17 cellular contexts compared by ENCODE assay signal in genomic region chr12:41563044-41563443, GRCh38.
A peak's percentile ranks its signal among the peaks of the same experiment; 100 is the strongest.
DNase-seq lines count a peak whose midpoint lies in the region; ATAC-seq and TF ChIP-seq lines count a peak whose summit lies in the region.
"Had no signal": no experiment of that assay in that cellular context is flagged by ENCODE, and none has a peak within 500 bp of the region (broad histone marks: within the 10 kb centered on the region; RNA-seq: fewer than 3 reads in every experiment).

No MANE protein-coding gene starts in this region.

- H2AFZ ChIP-seq in neural cell (ENCODE audit: low read depth, low read length) = no peak overlapping the region

- no peaks in the 10 kb centered on the region for H3F3A ChIP-seq in neural cell (ENCODE audit: insufficient read depth, low read length, poor library complexity, severe bottlenecking)

- no peaks in the 10 kb centered on the region for H3K9me2 ChIP-seq in neural cell (ENCODE audit: insufficient read depth, low read length)

- no peak for ATAC-seq in HG02885 (IDR thresholded peaks at IDR 0.05; ENCODE audit: poor library complexity, unreplicated experiment)
- ATAC-seq: A549, HCT116 had no signal

- no peak for TF ChIP-seq CTCF in neural cell (IDR thresholded peaks at IDR 0.05; ENCODE audit: poor library complexity, severe bottlenecking)

- no peaks in the 10 kb centered on the region for H3K27me3 ChIP-seq in neural cell (ENCODE audit: insufficient read depth, low read depth, low read length)

- peak; percentile 31 for TF ChIP-seq RAD21 in neural cell (conservative IDR thresholded peaks at IDR 0.05)

- no peaks in the 10 kb centered on the region for H3K36me3 ChIP-seq in neural cell (ENCODE audit: insufficient read depth, low read length)

- peak; percentile 97 for TF ChIP-seq EP300 in neural cell (conservative IDR thresholded peaks at IDR 0.05; ENCODE audit: poor library complexity, severe bottlenecking)

- H3K9ac ChIP-seq in neural cell (ENCODE audit: low read length) = peak overlapping the region; percentile 37

- DNase-seq in NCI-H748 (lab: John Stamatoyannopoulos, UW; ENCODE audit: unreplicated experiment) = peak; percentile 31
- DNase-seq in NCI-H748 treated with DMSO at 0.1 percent for 48 hours (lab: John Stamatoyannopoulos, UW) = no peak
- peak; percentile 9 for DNase-seq in NCI-H146 treated with DMSO at 0.1 percent for 48 hours (lab: John Stamatoyannopoulos, UW; ENCODE audit: unreplicated experiment)
- no peak for DNase-seq in activated CD8-positive, alpha-beta memory T cell treated with anti-CD3 and anti-CD28 coated beads, Interleukin-2, amount 50 U/mL, for 48 hours
- DNase-seq: 8988T; ACHN; AML-193; C1 segment of cervical spinal cord; Calu3; CD4-positive, alpha-beta memory T cell; COR-L47; DND-41; H9 had no signal

- peak overlapping the region; percentile 36 for H3K4me3 ChIP-seq in neural cell (ENCODE audit: low read length)
- H3K4me3 ChIP-seq: A549 had no signal

- peak overlapping the region; percentile 25 for H3K4me2 ChIP-seq in neural cell (ENCODE audit: low read length)
- H3K4me2 ChIP-seq: A549 had no signal

- no peaks in the 10 kb centered on the region for H3K79me2 ChIP-seq in neural cell (replicated peaks; ENCODE audit: insufficient read depth, low read length)

- H3K9me3 ChIP-seq in neural cell (ENCODE audit: low read length) = no peaks in the 10 kb centered on the region
- H3K9me3 ChIP-seq: A549 had no signal

- no peaks in the 10 kb centered on the region for H4K20me1 ChIP-seq in neural cell (ENCODE audit: insufficient read depth)

- H3K27ac ChIP-seq in neural cell (ENCODE audit: low read length) = peak overlapping the region; percentile 87
- H3K27ac ChIP-seq: A549 had no signal

TF ChIP-seq in neural cell, 6 proteins besides CTCF, POLR2A, EP300 and RAD21:
- TF ChIP-seq TAF1 (IDR thresholded peaks at IDR 0.05; ENCODE audit: low read depth) = no peak
- no peak for TF ChIP-seq EZH2 (IDR thresholded peaks at IDR 0.05; ENCODE audit: borderline replicate concordance, insufficient read depth, low read length, poor library complexity, severe bottlenecking)
- peak; percentile 41 for TF ChIP-seq SMC3 (conservative IDR thresholded peaks at IDR 0.05; ENCODE audit: poor library complexity)
- TF ChIP-seq POLR2AphosphoS5 (IDR thresholded peaks at IDR 0.05) = peak; percentile 70
- no peak for TF ChIP-seq MXI1 (conservative IDR thresholded peaks at IDR 0.05; ENCODE audit: poor library complexity, severe bottlenecking)
- TF ChIP-seq REST (IDR thresholded peaks at IDR 0.05; ENCODE audit: borderline replicate concordance) = no peak
TF ChIP-seq in neural cell: peak in this region for 2.

Comparison
In these comparisons a context has a peak if more than half of its experiments do, and no peak if none do; other contexts are left out.
1. DNase-seq: peak in NCI-H748 (single experiment) and NCI-H146 treated with DMSO at 0.1 percent for 48 hours (single experiment); none in NCI-H748 treated with DMSO at 0.1 percent for 48 hours (single experiment) and activated CD8-positive, alpha-beta memory T cell treated with anti-CD3 and anti-CD28 coated beads, Interleukin-2, amount 50 U/mL, for 48 hours (single experiment).